ENCODE assay signal across 1 cellular context in genomic region chr6:107932580-107932979, GRCh38.
TF ChIP-seq lines count a peak whose summit lies in the region.

No MANE protein-coding gene starts in this region.

TF ChIP-seq in K562, 482 proteins besides CTCF, POLR2A, EP300 and RAD21 (continued from another document):
- TF ChIP-seq ZNF592 (IDR thresholded peaks at IDR 0.05), result no peak
- no peak for TF ChIP-seq HNRNPUL1 (IDR thresholded peaks at IDR 0.05; ENCODE audit: low read length)
- no peak for TF ChIP-seq ZNF175 (CRISPR knock-in tag; IDR thresholded peaks at IDR 0.05; ENCODE audit: low read depth)
- TF ChIP-seq ZNF395 (CRISPR knock-in tag; IDR thresholded peaks at IDR 0.05), result no peak
- no peak for TF ChIP-seq CXXC5 (CRISPR knock-in tag; IDR thresholded peaks at IDR 0.05)
- TF ChIP-seq RB1 (IDR thresholded peaks at IDR 0.05; ENCODE audit: low read depth), result no peak
- no peak for TF ChIP-seq HNRNPL (IDR thresholded peaks at IDR 0.05; ENCODE audit: low read depth, low read length)
- no peak for TF ChIP-seq GTF2B (IDR thresholded peaks at IDR 0.05; ENCODE audit: extremely low read depth, insufficient read length)
- TF ChIP-seq SNAPC5 (CRISPR knock-in tag; IDR thresholded peaks at IDR 0.05), result no peak
